In the genomic region with DNA sequence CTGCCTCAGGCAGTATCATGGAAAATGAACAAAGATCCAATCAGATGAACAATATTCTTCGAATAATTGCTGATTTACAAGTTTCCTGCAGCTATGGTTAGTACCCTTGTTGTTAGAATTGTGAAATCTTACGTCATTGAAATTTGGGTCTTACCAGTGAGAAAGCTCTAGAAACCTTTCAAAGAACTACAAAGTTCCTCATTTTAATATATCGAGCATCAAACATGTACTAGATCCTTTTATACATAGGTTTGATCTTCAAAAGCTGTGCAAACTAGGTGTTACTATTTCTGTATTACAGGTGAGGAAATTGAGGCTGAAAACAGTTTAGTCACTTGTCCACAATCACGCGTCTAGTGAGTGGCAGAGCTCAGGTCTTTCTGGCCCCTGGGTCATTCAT, we compare ENCODE assay signal across 19 cellular contexts. TPM values are rescaled to one million over a fixed set of nuclear protein-coding genes. Genes with fewer than 3 reads are reported as not detected.
DNase-seq lines count a peak whose midpoint lies in the region; ATAC-seq and TF ChIP-seq lines count a peak whose summit lies in the region.
"Had no signal": no experiment of that assay in that cellular context is flagged by ENCODE, and none has a peak within 500 bp of the region (broad histone marks: within the 10 kb centered on the region; RNA-seq: fewer than 3 reads in every experiment).

No MANE protein-coding gene starts in this region.

- H3K4me3 Mint-ChIP-seq in IgD-negative memory B cell = no peak overlapping the region
- no peak overlapping the region for H3K4me3 Mint-ChIP-seq in chondrocyte (ENCODE audit: unreplicated experiment)
- H3K4me3 Mint-ChIP-seq: CD4-positive, CD25-positive, alpha-beta regulatory T cell had no signal

- H3K4me1 ChIP-seq in BLaER1 (peaks cover 94% of the 10 kb centered on the region), thyroid gland (peaks cover 0 to 9% of the 10 kb centered on the region in 2 donors)

- H3K4me3 ChIP-seq in BLaER1 = 0 out of 2 replicates have a peak overlapping the region, but pooled peaks have one; percentile 41
- peak overlapping the region; percentile 26; the same call in 1 of the 2 replicates for H3K4me3 ChIP-seq in SK-N-MC
- H3K4me3 ChIP-seq in thyroid gland (replicated peaks in 1 of 3) = no peak overlapping the region
- H3K4me3 ChIP-seq: esophagus muscularis mucosa, spleen had no signal

- TF ChIP-seq CTCF in thyroid gland (IDR thresholded peaks at IDR 0.05) (no peak), chondrocyte (IDR thresholded peaks at IDR 0.05) (no peak)

- H3K27ac ChIP-seq in BLaER1 (peak overlapping the region; percentile 83), SK-N-MC (no peak overlapping the region), thyroid gland (no peak overlapping the region)
- H3K27ac ChIP-seq: esophagus muscularis mucosa had no signal

- H3K4me2 ChIP-seq in BLaER1 = peak overlapping the region; percentile 87

- H3K9me3 ChIP-seq in BLaER1 = no peaks in the 10 kb centered on the region
- H3K9me3 ChIP-seq in SK-N-MC (ENCODE audit: low read depth, low read length) = no peaks in the 10 kb centered on the region
- H3K9me3 ChIP-seq in thyroid gland = no peaks in the 10 kb centered on the region
- H3K9me3 ChIP-seq: esophagus muscularis mucosa, spleen had no signal

- H3K36me3 ChIP-seq in BLaER1 (no peaks in the 10 kb centered on the region), SK-N-MC (ENCODE audit: insufficient read depth, low read length) (no peaks in the 10 kb centered on the region), thyroid gland (no peaks in the 10 kb centered on the region)

- H3K27ac Mint-ChIP-seq in IgD-negative memory B cell (peak overlapping the region in 2 of 3 donors; percentile 20 to 72), chondrocyte (ENCODE audit: unreplicated experiment) (no peak overlapping the region)
- H3K27ac Mint-ChIP-seq: activated naive CD4-positive, alpha-beta T cell treated with anti-CD3 and anti-CD28 coated beads, Interleukin-2, amount 50 U/mL, for 72 hours; CD4-positive, CD25-positive, alpha-beta regulatory T cell; T-helper 17 cell had no signal

- H3K4me1 Mint-ChIP-seq in IgD-negative memory B cell (peaks cover 27 to 33% (median 27%) of the 10 kb centered on the region in 3 donors), chondrocyte (ENCODE audit: low read depth) (peaks cover 43% of the 10 kb centered on the region)

- H3K9ac ChIP-seq in BLaER1 = no peak overlapping the region
- H3K9ac ChIP-seq in SK-N-MC (ENCODE audit: insufficient read length) = no peak overlapping the region

- WGBS in thyroid gland, 2 donors = 92 to 95% methylated on average over 5 of the region's 5 CpGs

- H3K27me3 ChIP-seq in BLaER1 (no peaks in the 10 kb centered on the region), thyroid gland (no peaks in the 10 kb centered on the region)
- H3K27me3 ChIP-seq: esophagus muscularis mucosa, spleen had no signal

- intact Hi-C loops in thyroid gland (cut with DNase I) (no loop called here), sciatic nerve (cut with DNase I) (no loop called here)

- H3K36me3 Mint-ChIP-seq in IgD-negative memory B cell = no peaks in the 10 kb centered on the region
- H3K36me3 Mint-ChIP-seq in chondrocyte (ENCODE audit: low read depth) = peaks cover 2% of the 10 kb centered on the region
- H3K36me3 Mint-ChIP-seq: activated naive CD4-positive, alpha-beta T cell treated with anti-CD3 and anti-CD28 coated beads, Interleukin-2, amount 50 U/mL, for 72 hours had no signal

- DNase-seq in SK-N-MC (ENCODE audit: low read depth, low spot score) (no peak), thyroid gland (no peak), sciatic nerve (ENCODE audit: low spot score) (no peak), chondrocyte (ENCODE audit: low spot score) (no peak), NCI-H510A treated with DMSO at 0.1 percent for 48 hours (lab: John Stamatoyannopoulos, UW) (no peak)
- DNase-seq: activated CD4-positive, CD25-positive, alpha-beta regulatory T cell; cerebellar nuclear complex; effector CD8-positive, alpha-beta T cell; left cardiac atrium; stimulated activated CD4-positive, alpha-beta T cell treated with anti-CD3 and anti-CD28 coated beads, Interleukin-4, amount 100 ng/mL, for 4 hours; T-helper 17 cell had no signal

- H3K27me3 Mint-ChIP-seq in IgD-negative memory B cell = no peaks in the 10 kb centered on the region
- H3K27me3 Mint-ChIP-seq in chondrocyte (ENCODE audit: low read depth) = no peaks in the 10 kb centered on the region
- H3K27me3 Mint-ChIP-seq: CD4-positive, CD25-positive, alpha-beta regulatory T cell; T-helper 17 cell had no signal

- no peaks in the 10 kb centered on the region for H4K20me1 ChIP-seq in BLaER1

- H3K9me3 Mint-ChIP-seq in IgD-negative memory B cell (peaks cover 0 to 1% (median 0%) of the 10 kb centered on the region in 3 donors), chondrocyte (ENCODE audit: low read depth) (no peaks in the 10 kb centered on the region)
- H3K9me3 Mint-ChIP-seq: activated naive CD4-positive, alpha-beta T cell treated with anti-CD3 and anti-CD28 coated beads, Interleukin-2, amount 50 U/mL, for 72 hours; CD4-positive, CD25-positive, alpha-beta regulatory T cell had no signal

- ATAC-seq in GM21447 (IDR thresholded peaks at IDR 0.05; ENCODE audit: unreplicated experiment) (peak; percentile 24), sciatic nerve (no peak)
- ATAC-seq: activated naive CD4-positive, alpha-beta T cell treated with anti-CD3 and anti-CD28 coated beads, Interleukin-2, amount 50 U/mL, for 72 hours; left cardiac atrium; Right ventricle myocardium inferior had no signal

- TF ChIP-seq POLR2A in thyroid gland (IDR thresholded peaks at IDR 0.05) = no peak

RNA-seq across cellular contexts. Expression of a gene that starts 43.7 kb away (rescaled TPM):
- polyA plus RNA-seq in IgD-negative memory B cell = 0.08 TPM
- 10 to 100 TPM in 2 of 4 donors, 1 to 10 TPM in 2; 5.9 to 12.6 (median 8.7) TPM for total RNA-seq in thyroid gland
- total RNA-seq in sciatic nerve = 46.4 TPM
- 26.7 to 39.7 TPM (median 39.0 TPM) in 3 replicates for total RNA-seq in chondrocyte
- total RNA-seq: activated naive CD4-positive, alpha-beta T cell treated with anti-CD3 and anti-CD28 coated beads, Interleukin-2, amount 50 U/mL, for 72 hours; CD4-positive, CD25-positive, alpha-beta regulatory T cell had no signal
- polyA plus RNA-seq: CD4-positive, CD25-positive, alpha-beta regulatory T cell had no signal

Comparison
In these comparisons a context has a peak if more than half of its experiments do, and no peak if none do; other contexts are left out.
1. H3K4me3 ChIP-seq: peak in BLaER1 (single experiment) and SK-N-MC (single experiment); none in thyroid gland (0 of 3).